Comparison of ENCODE assay signal across 10 cellular contexts in genomic region chr19:7494416-7495098, GRCh38. TPM values are rescaled to one million over a fixed set of nuclear protein-coding genes. Genes with fewer than 3 reads are reported as not detected.
DNase-seq lines count a peak whose midpoint lies in the region; ATAC-seq and TF ChIP-seq lines count a peak whose summit lies in the region.
"Had no signal": no experiment of that assay in that cellular context is flagged by ENCODE, and none has a peak within 500 bp of the region (broad histone marks: within the 10 kb centered on the region; RNA-seq: fewer than 3 reads in every experiment).

No MANE protein-coding gene starts in this region.

- H3K27me3 Mint-ChIP-seq in CD14-positive monocyte (ENCODE audit: low read depth in 3 of 3), result peaks cover 8 to 10% (median 9%) of the 10 kb centered on the region in 3 donors
- peaks cover 4% of the 10 kb centered on the region for H3K27me3 Mint-ChIP-seq in brain
- peaks cover 17% of the 10 kb centered on the region for H3K27me3 Mint-ChIP-seq in progenitor cell of endocrine pancreas

- H3K9me2 ChIP-seq in hepatocyte (replicated peaks; ENCODE audit: insufficient read depth) (no peaks in the 10 kb centered on the region), GM23248 (ENCODE audit: insufficient read depth) (no peaks in the 10 kb centered on the region)

- H3K4me2 ChIP-seq in hepatocyte (no peak overlapping the region), GM23248 (ENCODE audit: unreplicated experiment) (no peak overlapping the region)

- H3K4me1 ChIP-seq in hepatocyte (ENCODE audit: insufficient read depth) (peaks cover 3% of the 10 kb centered on the region), GM23248 (ENCODE audit: insufficient read depth) (no peaks in the 10 kb centered on the region)

- no peak for DNase-seq in CD14-positive monocyte (ENCODE audit: low spot score)
- DNase-seq in hepatocyte (ENCODE audit: low spot score), result no peak
- DNase-seq in progenitor cell of endocrine pancreas (ENCODE audit: low spot score, unreplicated experiment), result no peak
- no peak for DNase-seq in effector CD8-positive, alpha-beta T cell (lab: John Stamatoyannopoulos, UW)
- DNase-seq in T-helper 2 cell, result no peak
- no peak for DNase-seq in GM23248
- DNase-seq: CD4-positive, alpha-beta T cell; NCI-H82 had no signal

- H3K36me3 Mint-ChIP-seq in CD14-positive monocyte, result no peaks in the 10 kb centered on the region
- H3K36me3 Mint-ChIP-seq in brain, result no peaks in the 10 kb centered on the region
- H3K36me3 Mint-ChIP-seq in progenitor cell of endocrine pancreas (ENCODE audit: insufficient read depth), result no peaks in the 10 kb centered on the region

- intact Hi-C loops in CD14-positive monocyte (cut with micrococcal nuclease), result loop anchor here in 1 of 2 donors (5.0 kb wide), 1 partner anchor 48 kb away; no protein-coding TSS in a partner anchor

- peak overlapping the region in 5 of 7 donors; percentile 26 to 75 (median 50) for H3K27ac Mint-ChIP-seq in CD14-positive monocyte
- H3K27ac Mint-ChIP-seq in brain, result peak overlapping the region in 3 of 5 experiments; percentile 87 to 99 (median 96)
- peak overlapping the region; percentile 64 for H3K27ac Mint-ChIP-seq in progenitor cell of endocrine pancreas
- H3K27ac Mint-ChIP-seq: CD4-positive, alpha-beta T cell had no signal

- no peaks in the 10 kb centered on the region for H3K36me3 ChIP-seq in hepatocyte (replicated peaks; ENCODE audit: insufficient read depth, low read depth)
- no peaks in the 10 kb centered on the region for H3K36me3 ChIP-seq in GM23248 (ENCODE audit: low read depth)

- H3K9me3 Mint-ChIP-seq in CD14-positive monocyte (peaks cover 0 to 5% (median 0%) of the 10 kb centered on the region in 7 donors), brain (peaks cover 0 to 5% (median 0%) of the 10 kb centered on the region in 5 experiments), progenitor cell of endocrine pancreas (ENCODE audit: low read depth) (no peaks in the 10 kb centered on the region)
- H3K9me3 Mint-ChIP-seq: CD4-positive, alpha-beta T cell had no signal

- H3K4me1 Mint-ChIP-seq in CD14-positive monocyte (peaks cover 65% of the 10 kb centered on the region), brain (peaks cover 22% of the 10 kb centered on the region), progenitor cell of endocrine pancreas (ENCODE audit: low read depth) (peaks cover 4% of the 10 kb centered on the region)

- H3K4me3 ChIP-seq in hepatocyte, result no peak overlapping the region
- no peak overlapping the region for H3K4me3 ChIP-seq in GM23248

- H4K20me1 ChIP-seq in hepatocyte (ENCODE audit: insufficient read depth, poor library complexity, severe bottlenecking), result no peaks in the 10 kb centered on the region
- H4K20me1 ChIP-seq in GM23248 (ENCODE audit: insufficient read depth), result no peaks in the 10 kb centered on the region

- H3K9ac ChIP-seq in GM23248, result no peak overlapping the region

- H3K27ac ChIP-seq in hepatocyte, result peak overlapping the region; percentile 50
- H3K27ac ChIP-seq in GM23248, result no peak overlapping the region

- no peaks in the 10 kb centered on the region for H3F3A ChIP-seq in GM23248 (ENCODE audit: insufficient read depth)

- H3K4me3 Mint-ChIP-seq in CD14-positive monocyte, result peak overlapping the region in 1 of 2 donors; percentile 15
- H3K4me3 Mint-ChIP-seq in brain, result peak overlapping the region in 3 of 5 experiments; percentile 33 to 46 (median 40)
- no peak overlapping the region for H3K4me3 Mint-ChIP-seq in progenitor cell of endocrine pancreas (ENCODE audit: low read depth)
- H3K4me3 Mint-ChIP-seq: CD4-positive, alpha-beta T cell had no signal

- no peaks in the 10 kb centered on the region for H3K27me3 ChIP-seq in hepatocyte
- H3K27me3 ChIP-seq in GM23248 (replicated peaks; ENCODE audit: insufficient read depth), result peaks cover 7% of the 10 kb centered on the region

- WGBS in hepatocyte (ENCODE audit: low lambda C conversion rate, missing lambda C conversion rate), result 56% methylated on average over 13 of the region's 13 CpGs
- 66 to 75% methylated on average over 13 of the region's 13 CpGs for WGBS in GM23248 (ENCODE audit: low coverage in 1 of 2, low lambda C conversion rate in 2 of 2, missing lambda C conversion rate in 2 of 2), 2 experiments

- in situ Hi-C loops in GM23248 (cut with MboI), result no loop called here

- no peaks in the 10 kb centered on the region for H3K9me3 ChIP-seq in hepatocyte (ENCODE audit: low read depth)
- H3K9me3 ChIP-seq in GM23248 (ENCODE audit: low read depth), result no peaks in the 10 kb centered on the region

- no peak for TF ChIP-seq CTCF in CD14-positive monocyte (IDR thresholded peaks at IDR 0.05)
- TF ChIP-seq CTCF in brain (conservative IDR thresholded peaks at IDR 0.05), result no peak
- TF ChIP-seq CTCF in hepatocyte (IDR thresholded peaks at IDR 0.05; ENCODE audit: poor library complexity), result no peak
- TF ChIP-seq CTCF in progenitor cell of endocrine pancreas (IDR thresholded peaks at IDR 0.05; ENCODE audit: unreplicated experiment), result peak; percentile 19

- H3K79me2 ChIP-seq in hepatocyte (no peaks in the 10 kb centered on the region), GM23248 (ENCODE audit: insufficient read depth) (no peaks in the 10 kb centered on the region)

- no peak for ATAC-seq in HG02970 (IDR thresholded peaks at IDR 0.05; ENCODE audit: low FRiP score, unreplicated experiment)

- H2AFZ ChIP-seq in hepatocyte (no peak overlapping the region), GM23248 (no peak overlapping the region)

RNA-seq across cellular contexts. Expression of gene PEX11G, which starts 5.7 kb away (rescaled TPM):
- 1 to 10 TPM; 1.4 to 3.0 TPM for polyA plus RNA-seq in CD14-positive monocyte
- 8.9 TPM for polyA plus RNA-seq in brain (ENCODE audit: insufficient read depth, low read depth, low replicate concordance)
- 4.1 and 6.2 TPM in 2 replicates for total RNA-seq in hepatocyte
- 10.3 and 10.6 TPM in 2 replicates for polyA plus RNA-seq in hepatocyte
- 5.5 and 6.1 TPM in 2 replicates for total RNA-seq in progenitor cell of endocrine pancreas
- 4.0 and 5.2 TPM in 2 replicates for total RNA-seq in GM23248 (2014; rRNA removed; shearing (Covaris generic))
- polyA plus RNA-seq in GM23248 (2016; fragmentation: Nextera tagmentation; extraction: Ambion mirVana), result 6.0 and 6.2 TPM in 2 replicates
- total RNA-seq: CD4-positive, alpha-beta T cell had no signal

RNA-seq across cellular contexts. Expression of gene ZNF358, which starts 21.3 kb away (rescaled TPM):
- polyA plus RNA-seq in CD14-positive monocyte (1 to 10 TPM in 1 of 2 donors, under 1 TPM in 1; 0.41 to 1.0 TPM), brain (ENCODE audit: insufficient read depth, low read depth, low replicate concordance) (254 TPM), hepatocyte (37.8 and 43.4 TPM in 2 replicates), GM23248 (2016; fragmentation: Nextera tagmentation; extraction: Ambion mirVana) (11.4 and 12.0 TPM in 2 replicates)
- total RNA-seq in hepatocyte (39.9 and 44.1 TPM in 2 replicates), progenitor cell of endocrine pancreas (78.0 and 86.1 TPM in 2 replicates)
- 51.1 and 56.3 TPM in 2 replicates for total RNA-seq in GM23248 (2014; rRNA removed; shearing (Covaris generic))

RNA-seq across cellular contexts. Expression of gene MCOLN1, which starts 27.9 kb away (rescaled TPM):
- polyA plus RNA-seq in CD14-positive monocyte, result 10 to 100 TPM; 32.8 to 34.3 TPM
- polyA plus RNA-seq in brain (ENCODE audit: insufficient read depth, low read depth, low replicate concordance), result 39.2 TPM
- 15.5 and 19.0 TPM in 2 replicates for total RNA-seq in hepatocyte
- 55.5 and 60.5 TPM in 2 replicates for polyA plus RNA-seq in hepatocyte
- total RNA-seq in progenitor cell of endocrine pancreas, result 16.5 and 18.3 TPM in 2 replicates
- 4.9 and 5.9 TPM in 2 replicates for total RNA-seq in GM23248 (2014; rRNA removed; shearing (Covaris generic))
- 28.6 TPM in 2 replicates for polyA plus RNA-seq in GM23248 (2016; fragmentation: Nextera tagmentation; extraction: Ambion mirVana)

RNA-seq across cellular contexts. Expression of gene PNPLA6, which starts 41.0 kb away (rescaled TPM):
- 10 to 100 TPM; 11.2 to 14.4 TPM for polyA plus RNA-seq in CD14-positive monocyte
- 104 TPM for polyA plus RNA-seq in brain (ENCODE audit: insufficient read depth, low read depth, low replicate concordance)
- total RNA-seq in hepatocyte, result 39.9 and 43.0 TPM in 2 replicates
- polyA plus RNA-seq in hepatocyte, result 49.7 and 50.5 TPM in 2 replicates
- total RNA-seq in progenitor cell of endocrine pancreas, result 131 and 140 TPM in 2 replicates
- total RNA-seq in GM23248 (2014; rRNA removed; shearing (Covaris generic)), result 86.6 and 116 TPM in 2 replicates
- 65.0 and 67.2 TPM in 2 replicates for polyA plus RNA-seq in GM23248 (2016; fragmentation: Nextera tagmentation; extraction: Ambion mirVana)
